Comparison of ENCODE assay signal across 1 cellular context in the genomic region with DNA sequence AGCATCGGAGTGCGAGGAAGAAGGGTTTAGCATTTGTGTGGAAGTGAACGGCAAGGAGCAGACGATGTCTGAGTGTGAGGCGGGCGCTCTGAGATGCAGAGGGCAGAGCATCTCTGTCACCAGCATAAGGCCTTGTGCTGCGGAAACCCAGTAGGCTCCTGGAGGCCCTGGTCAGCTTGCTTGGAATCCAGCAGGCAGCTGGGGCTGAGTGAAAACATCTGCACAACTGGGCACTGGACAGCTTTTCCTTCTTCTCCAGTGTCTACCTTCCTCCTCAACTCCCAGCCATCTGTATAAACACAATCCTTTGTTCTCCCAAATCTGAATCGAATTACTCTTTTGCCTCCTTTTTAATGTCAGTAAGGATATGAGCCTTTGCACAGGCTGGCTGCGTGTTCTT.
TF ChIP-seq lines count a peak whose summit lies in the region.

No MANE protein-coding gene starts in this region.

TF ChIP-seq in H1, 55 proteins besides CTCF, POLR2A, EP300 and RAD21 (continued from another document):
- TF ChIP-seq, protein P1, sequence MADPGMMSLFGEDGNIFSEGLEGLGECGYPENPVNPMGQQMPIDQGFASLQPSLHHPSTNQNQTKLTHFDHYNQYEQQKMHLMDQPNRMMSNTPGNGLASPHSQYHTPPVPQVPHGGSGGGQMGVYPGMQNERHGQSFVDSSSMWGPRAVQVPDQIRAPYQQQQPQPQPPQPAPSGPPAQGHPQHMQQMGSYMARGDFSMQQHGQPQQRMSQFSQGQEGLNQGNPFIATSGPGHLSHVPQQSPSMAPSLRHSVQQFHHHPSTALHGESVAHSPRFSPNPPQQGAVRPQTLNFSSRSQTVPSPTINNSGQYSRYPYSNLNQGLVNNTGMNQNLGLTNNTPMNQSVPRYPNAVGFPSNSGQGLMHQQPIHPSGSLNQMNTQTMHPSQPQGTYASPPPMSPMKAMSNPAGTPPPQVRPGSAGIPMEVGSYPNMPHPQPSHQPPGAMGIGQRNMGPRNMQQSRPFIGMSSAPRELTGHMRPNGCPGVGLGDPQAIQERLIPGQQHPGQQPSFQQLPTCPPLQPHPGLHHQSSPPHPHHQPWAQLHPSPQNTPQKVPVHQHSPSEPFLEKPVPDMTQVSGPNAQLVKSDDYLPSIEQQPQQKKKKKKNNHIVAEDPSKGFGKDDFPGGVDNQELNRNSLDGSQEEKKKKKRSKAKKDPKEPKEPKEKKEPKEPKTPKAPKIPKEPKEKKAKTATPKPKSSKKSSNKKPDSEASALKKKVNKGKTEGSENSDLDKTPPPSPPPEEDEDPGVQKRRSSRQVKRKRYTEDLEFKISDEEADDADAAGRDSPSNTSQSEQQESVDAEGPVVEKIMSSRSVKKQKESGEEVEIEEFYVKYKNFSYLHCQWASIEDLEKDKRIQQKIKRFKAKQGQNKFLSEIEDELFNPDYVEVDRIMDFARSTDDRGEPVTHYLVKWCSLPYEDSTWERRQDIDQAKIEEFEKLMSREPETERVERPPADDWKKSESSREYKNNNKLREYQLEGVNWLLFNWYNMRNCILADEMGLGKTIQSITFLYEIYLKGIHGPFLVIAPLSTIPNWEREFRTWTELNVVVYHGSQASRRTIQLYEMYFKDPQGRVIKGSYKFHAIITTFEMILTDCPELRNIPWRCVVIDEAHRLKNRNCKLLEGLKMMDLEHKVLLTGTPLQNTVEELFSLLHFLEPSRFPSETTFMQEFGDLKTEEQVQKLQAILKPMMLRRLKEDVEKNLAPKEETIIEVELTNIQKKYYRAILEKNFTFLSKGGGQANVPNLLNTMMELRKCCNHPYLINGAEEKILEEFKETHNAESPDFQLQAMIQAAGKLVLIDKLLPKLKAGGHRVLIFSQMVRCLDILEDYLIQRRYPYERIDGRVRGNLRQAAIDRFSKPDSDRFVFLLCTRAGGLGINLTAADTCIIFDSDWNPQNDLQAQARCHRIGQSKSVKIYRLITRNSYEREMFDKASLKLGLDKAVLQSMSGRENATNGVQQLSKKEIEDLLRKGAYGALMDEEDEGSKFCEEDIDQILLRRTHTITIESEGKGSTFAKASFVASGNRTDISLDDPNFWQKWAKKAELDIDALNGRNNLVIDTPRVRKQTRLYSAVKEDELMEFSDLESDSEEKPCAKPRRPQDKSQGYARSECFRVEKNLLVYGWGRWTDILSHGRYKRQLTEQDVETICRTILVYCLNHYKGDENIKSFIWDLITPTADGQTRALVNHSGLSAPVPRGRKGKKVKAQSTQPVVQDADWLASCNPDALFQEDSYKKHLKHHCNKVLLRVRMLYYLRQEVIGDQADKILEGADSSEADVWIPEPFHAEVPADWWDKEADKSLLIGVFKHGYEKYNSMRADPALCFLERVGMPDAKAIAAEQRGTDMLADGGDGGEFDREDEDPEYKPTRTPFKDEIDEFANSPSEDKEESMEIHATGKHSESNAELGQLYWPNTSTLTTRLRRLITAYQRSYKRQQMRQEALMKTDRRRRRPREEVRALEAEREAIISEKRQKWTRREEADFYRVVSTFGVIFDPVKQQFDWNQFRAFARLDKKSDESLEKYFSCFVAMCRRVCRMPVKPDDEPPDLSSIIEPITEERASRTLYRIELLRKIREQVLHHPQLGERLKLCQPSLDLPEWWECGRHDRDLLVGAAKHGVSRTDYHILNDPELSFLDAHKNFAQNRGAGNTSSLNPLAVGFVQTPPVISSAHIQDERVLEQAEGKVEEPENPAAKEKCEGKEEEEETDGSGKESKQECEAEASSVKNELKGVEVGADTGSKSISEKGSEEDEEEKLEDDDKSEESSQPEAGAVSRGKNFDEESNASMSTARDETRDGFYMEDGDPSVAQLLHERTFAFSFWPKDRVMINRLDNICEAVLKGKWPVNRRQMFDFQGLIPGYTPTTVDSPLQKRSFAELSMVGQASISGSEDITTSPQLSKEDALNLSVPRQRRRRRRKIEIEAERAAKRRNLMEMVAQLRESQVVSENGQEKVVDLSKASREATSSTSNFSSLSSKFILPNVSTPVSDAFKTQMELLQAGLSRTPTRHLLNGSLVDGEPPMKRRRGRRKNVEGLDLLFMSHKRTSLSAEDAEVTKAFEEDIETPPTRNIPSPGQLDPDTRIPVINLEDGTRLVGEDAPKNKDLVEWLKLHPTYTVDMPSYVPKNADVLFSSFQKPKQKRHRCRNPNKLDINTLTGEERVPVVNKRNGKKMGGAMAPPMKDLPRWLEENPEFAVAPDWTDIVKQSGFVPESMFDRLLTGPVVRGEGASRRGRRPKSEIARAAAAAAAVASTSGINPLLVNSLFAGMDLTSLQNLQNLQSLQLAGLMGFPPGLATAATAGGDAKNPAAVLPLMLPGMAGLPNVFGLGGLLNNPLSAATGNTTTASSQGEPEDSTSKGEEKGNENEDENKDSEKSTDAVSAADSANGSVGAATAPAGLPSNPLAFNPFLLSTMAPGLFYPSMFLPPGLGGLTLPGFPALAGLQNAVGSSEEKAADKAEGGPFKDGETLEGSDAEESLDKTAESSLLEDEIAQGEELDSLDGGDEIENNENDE (IDR thresholded peaks at IDR 0.05; ENCODE audit: insufficient replicate concordance, low read length) = no peak
- TF ChIP-seq TBP (IDR thresholded peaks at IDR 0.05; ENCODE audit: low read depth, low read length) = no peak
- TF ChIP-seq JUN (IDR thresholded peaks at IDR 0.05; ENCODE audit: low read depth, low read length) = no peak
- TF ChIP-seq, protein P2, sequence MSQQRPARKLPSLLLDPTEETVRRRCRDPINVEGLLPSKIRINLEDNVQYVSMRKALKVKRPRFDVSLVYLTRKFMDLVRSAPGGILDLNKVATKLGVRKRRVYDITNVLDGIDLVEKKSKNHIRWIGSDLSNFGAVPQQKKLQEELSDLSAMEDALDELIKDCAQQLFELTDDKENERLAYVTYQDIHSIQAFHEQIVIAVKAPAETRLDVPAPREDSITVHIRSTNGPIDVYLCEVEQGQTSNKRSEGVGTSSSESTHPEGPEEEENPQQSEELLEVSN (IDR thresholded peaks at IDR 0.05) = no peak
- TF ChIP-seq SAP30 (IDR thresholded peaks at IDR 0.05; ENCODE audit: insufficient read depth, insufficient replicate concordance, low read length) = no peak
- no peak for TF ChIP-seq ZNF274 (IDR thresholded peaks at IDR 0.05; ENCODE audit: borderline replicate concordance, extremely low read depth, low read length)
- TF ChIP-seq TEAD4 (IDR thresholded peaks at IDR 0.05; ENCODE audit: low read depth, low read length) = no peak
